ENCODE assay signal across 16 cellular contexts in genomic region chr9:6924149-6924548, GRCh38.
DNase-seq lines count a peak whose midpoint lies in the region; ATAC-seq and TF ChIP-seq lines count a peak whose summit lies in the region.
"Had no signal": no experiment of that assay in that cellular context is flagged by ENCODE, and none has a peak within 500 bp of the region (broad histone marks: within the 10 kb centered on the region; RNA-seq: fewer than 3 reads in every experiment).

No MANE protein-coding gene starts in this region.

- H3K4me3 Mint-ChIP-seq in T-helper 17 cell, result no peak overlapping the region
- H3K4me3 Mint-ChIP-seq: CD4-positive, alpha-beta memory T cell had no signal

- no peaks in the 10 kb centered on the region for H3K36me3 ChIP-seq in neutrophil
- H3K36me3 ChIP-seq in SK-N-SH (replicated peaks in 1 of 2; ENCODE audit: control insufficient read depth in 1 of 2, insufficient read depth in 2 of 2, low read length in 1 of 2), result no peaks in the 10 kb centered on the region

- WGBS in SK-N-SH (ENCODE audit: low lambda C conversion rate), result 97% methylated on average over 3 of the region's 3 CpGs

- TF ChIP-seq RAD21 in SK-N-SH (IDR thresholded peaks at IDR 0.05; ENCODE audit: low read length), result no peak

- H3K27me3 ChIP-seq in neutrophil (no peaks in the 10 kb centered on the region), SK-N-SH (ENCODE audit: insufficient read depth) (no peaks in the 10 kb centered on the region)

- H3K9me3 ChIP-seq in T-helper 17 cell (ENCODE audit: control insufficient read depth, low read length, poor library complexity, severe bottlenecking), result no peaks in the 10 kb centered on the region
- H3K9me3 ChIP-seq in neutrophil, result no peaks in the 10 kb centered on the region
- no peaks in the 10 kb centered on the region for H3K9me3 ChIP-seq in SK-N-SH

- H3F3A ChIP-seq in SK-N-SH (replicated peaks; ENCODE audit: insufficient read depth), result no peaks in the 10 kb centered on the region

- H3K27ac Mint-ChIP-seq in T-helper 17 cell, result peak overlapping the region; percentile 51

- H3K4me1 ChIP-seq in neutrophil (ENCODE audit: control insufficient read depth in 1 of 2, insufficient read depth in 1 of 2, low read depth in 1 of 2, low read length in 1 of 2) (peaks cover 58% of the 10 kb centered on the region in 2 experiments), SK-N-SH (ENCODE audit: control insufficient read depth in 1 of 2, insufficient read depth in 2 of 2, low read depth in 1 of 2, low read length in 1 of 2) (peaks cover 0 to 30% of the 10 kb centered on the region in 2 experiments; a peak in 2 of 4 replicates)

- TF ChIP-seq CTCF in neutrophil (IDR thresholded peaks at IDR 0.05), result no peak
- no peak for TF ChIP-seq CTCF in SK-N-SH (IDR thresholded peaks at IDR 0.05)

- ATAC-seq in T-helper 17 cell (no peak), GM19035 (IDR thresholded peaks at IDR 0.05; ENCODE audit: unreplicated experiment) (no peak), esophagus mucosa (no peak)

- H3K4me2 ChIP-seq in SK-N-SH, result no peak overlapping the region

- CTCF ChIA-PET in SK-N-SH (lab: Yijun Ruan, JAX), result interaction anchor here (0.5 to 1.2 kb wide), 3 partner anchors 13 to 793 kb away, joined by 3 read pairs; no protein-coding TSS in a partner anchor

- H3K4me3 ChIP-seq in neutrophil (ENCODE audit: low read depth in 1 of 2, low read length in 1 of 2), result no peak overlapping the region
- H3K4me3 ChIP-seq in SK-N-SH (ENCODE audit: low read depth in 2 of 2, low read length in 1 of 2), result no peak overlapping the region

- no peak for TF ChIP-seq EP300 in SK-N-SH (IDR thresholded peaks at IDR 0.05; ENCODE audit: borderline replicate concordance in 1 of 2, low read depth in 1 of 2, low read length in 1 of 2)

- no peak overlapping the region for H3K9ac ChIP-seq in SK-N-SH

- DNase-seq in NCI-H446 treated with DMSO at 0.1 percent for 48 hours (lab: John Stamatoyannopoulos, UW) (peak; percentile 42), NCI-H446 (lab: John Stamatoyannopoulos, UW) (no peak), ELF-1 (ENCODE audit: low read depth, low spot score) (peak; percentile 14), T-helper 17 cell (no peak), SK-N-SH (no peak)
- DNase-seq: CD4-positive, alpha-beta memory T cell; DMS53; EL; NCI-H1105; NCI-H1694 treated with DMSO at 0.1 percent for 48 hours; NCI-H226; NCI-H774; SHP77 treated with DMSO at 0.1 percent for 48 hours had no signal

- H3K27ac ChIP-seq in neutrophil (peak overlapping the region; percentile 84), SK-N-SH (ENCODE audit: low read depth in 2 of 2, low read length in 1 of 2) (peak overlapping the region in 1 of 2 experiments; percentile 90; a peak in 2 of 4 replicates)

- peaks cover 14% of the 10 kb centered on the region for H3K36me3 Mint-ChIP-seq in T-helper 17 cell (ENCODE audit: low read depth)

- no peaks in the 10 kb centered on the region for H3K79me2 ChIP-seq in SK-N-SH (ENCODE audit: insufficient read depth)

- H3K9me2 ChIP-seq in SK-N-SH, result no peaks in the 10 kb centered on the region

- H2AFZ ChIP-seq in SK-N-SH (ENCODE audit: low read depth), result no peak overlapping the region

- POLR2A ChIA-PET in SK-N-SH (lab: Yijun Ruan, JAX), result no interaction called here

- H3K27me3 Mint-ChIP-seq in T-helper 17 cell, result no peaks in the 10 kb centered on the region
- H3K27me3 Mint-ChIP-seq: CD4-positive, alpha-beta memory T cell had no signal

- no peaks in the 10 kb centered on the region for H4K20me1 ChIP-seq in SK-N-SH (ENCODE audit: insufficient read depth)

- H3K4me1 Mint-ChIP-seq in T-helper 17 cell, result peaks cover 49% of the 10 kb centered on the region

TF ChIP-seq in SK-N-SH, 30 proteins besides CTCF, POLR2A, EP300 and RAD21:
- TF ChIP-seq SIN3A (IDR thresholded peaks at IDR 0.05; ENCODE audit: borderline replicate concordance, low read depth, low read length) (no peak), USF1 (IDR thresholded peaks at IDR 0.05; ENCODE audit: borderline replicate concordance, low read depth) (no peak), FOXM1 (IDR thresholded peaks at IDR 0.05; ENCODE audit: low read depth) (no peak), TAF1 (IDR thresholded peaks at IDR 0.05; ENCODE audit: borderline replicate concordance, low read depth, low read length) (no peak), REST (IDR thresholded peaks at IDR 0.05; ENCODE audit: low read depth, low read length) (no peak), ZBTB33 (IDR thresholded peaks at IDR 0.05; ENCODE audit: borderline replicate concordance, low read depth) (no peak), RFX5 (IDR thresholded peaks at IDR 0.05; ENCODE audit: low read length) (no peak), MXI1 (IDR thresholded peaks at IDR 0.05; ENCODE audit: low read depth, low read length) (no peak), POLR2AphosphoS5 (IDR thresholded peaks at IDR 0.05; ENCODE audit: low read depth, low read length) (no peak), GATA2 (CRISPR knock-in tag; IDR thresholded peaks at IDR 0.05) (no peak), PBX3 (IDR thresholded peaks at IDR 0.05) (no peak), TCF12 (IDR thresholded peaks at IDR 0.05) (no peak), FOXJ3 (CRISPR knock-in tag; IDR thresholded peaks at IDR 0.05) (no peak), FOSL2 (IDR thresholded peaks at IDR 0.05; ENCODE audit: borderline replicate concordance, low read depth) (no peak), MAX (IDR thresholded peaks at IDR 0.05; ENCODE audit: low read depth) (no peak), TEAD4 (IDR thresholded peaks at IDR 0.05; ENCODE audit: borderline replicate concordance, insufficient read depth) (no peak)

Comparison
In these comparisons a context has a peak if more than half of its experiments do, and no peak if none do; other contexts are left out.
1. DNase-seq: peak in NCI-H446 treated with DMSO at 0.1 percent for 48 hours (single experiment) and ELF-1 (single experiment); none in NCI-H446 (0 of 2), T-helper 17 cell (0 of 3) and SK-N-SH (single experiment).